Comparison of ENCODE assay signal across 24 cellular contexts in the genomic region with DNA sequence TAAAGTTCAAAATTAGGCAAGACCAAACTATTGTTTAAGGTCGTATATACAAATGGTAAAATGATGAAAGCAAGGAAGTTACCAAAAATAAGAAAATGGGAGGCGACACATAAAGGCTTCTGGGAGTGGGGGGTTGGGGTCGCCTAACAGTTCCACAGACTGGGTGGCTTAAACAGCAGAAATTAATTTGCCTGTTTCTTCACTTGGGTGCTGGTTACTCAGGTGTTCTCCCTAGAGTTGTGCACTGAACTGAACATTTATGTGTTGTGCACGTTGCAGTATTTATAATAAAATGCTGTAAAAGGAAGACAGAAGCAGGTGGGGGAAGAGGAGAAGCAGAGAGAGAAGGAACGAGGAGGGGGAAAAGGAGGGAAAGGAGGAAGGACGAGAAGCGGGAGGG. TPM values are rescaled to one million over a fixed set of nuclear protein-coding genes. Genes with fewer than 3 reads are reported as not detected.
DNase-seq lines count a peak whose midpoint lies in the region; ATAC-seq and TF ChIP-seq lines count a peak whose summit lies in the region.
"Had no signal": no experiment of that assay in that cellular context is flagged by ENCODE, and none has a peak within 500 bp of the region (broad histone marks: within the 10 kb centered on the region; RNA-seq: fewer than 3 reads in every experiment).

No MANE protein-coding gene starts in this region.

- no peaks in the 10 kb centered on the region for H3K36me3 Mint-ChIP-seq in mesothelial cell of epicardium
- H3K36me3 Mint-ChIP-seq: CD8-positive, alpha-beta T cell had no signal

- H3K36me3 ChIP-seq in BLaER1 treated with 17β-estradiol and CSF1 and Interleukin-3, amounts not matched to agents 10 nM and 100 nM, result no peaks in the 10 kb centered on the region
- H3K36me3 ChIP-seq in RWPE2 (ENCODE audit: low read depth), result no peaks in the 10 kb centered on the region
- H3K36me3 ChIP-seq: BE2C had no signal

- H3K4me2 ChIP-seq in BLaER1 treated with 17β-estradiol and CSF1 and Interleukin-3, amounts not matched to agents 10 nM and 100 nM, result peak overlapping the region; percentile 27 to 78 (median 39); a peak in 21 of 22 replicates

- peak overlapping the region; percentile 71 for H3K27ac Mint-ChIP-seq in mesothelial cell of epicardium
- H3K27ac Mint-ChIP-seq: CD8-positive, alpha-beta T cell had no signal

- peaks cover 11 to 45% (median 20%) of the 10 kb centered on the region in 10 experiments for H3K4me1 ChIP-seq in BLaER1 treated with 17β-estradiol and CSF1 and Interleukin-3, amounts not matched to agents 10 nM and 100 nM
- H3K4me1 ChIP-seq in RWPE2 (ENCODE audit: insufficient read depth, poor library complexity, severe bottlenecking), result no peaks in the 10 kb centered on the region
- H3K4me1 ChIP-seq: BE2C had no signal

- H3K4me3 Mint-ChIP-seq in mesothelial cell of epicardium, result no peak overlapping the region
- H3K4me3 Mint-ChIP-seq: CD8-positive, alpha-beta T cell had no signal

- TF ChIP-seq CTCF in HL-60 (IDR thresholded peaks at IDR 0.05; ENCODE audit: insufficient read depth, low read length) (no peak), RWPE2 (IDR thresholded peaks at IDR 0.05; ENCODE audit: poor library complexity, severe bottlenecking) (no peak), mesothelial cell of epicardium (IDR thresholded peaks at IDR 0.05; ENCODE audit: unreplicated experiment) (no peak)

- no peak overlapping the region for H3K9ac ChIP-seq in BLaER1 treated with 17β-estradiol and CSF1 and Interleukin-3, amounts not matched to agents 10 nM and 100 nM

- H3K27me3 ChIP-seq in BLaER1 treated with 17β-estradiol and CSF1 and Interleukin-3, amounts not matched to agents 10 nM and 100 nM, result no peaks in the 10 kb centered on the region
- no peaks in the 10 kb centered on the region for H3K27me3 ChIP-seq in HL-60 (ENCODE audit: insufficient read depth, poor library complexity, severe bottlenecking)
- H3K27me3 ChIP-seq in RWPE2 (ENCODE audit: insufficient read depth, poor library complexity, severe bottlenecking), result no peaks in the 10 kb centered on the region
- H3K27me3 ChIP-seq: BE2C had no signal

- DNase-seq in HL-60 (ENCODE audit: low read depth in 1 of 2, low spot score in 1 of 2) (no peak), RWPE2 (ENCODE audit: low spot score) (peak; percentile 6), mesothelial cell of epicardium (ENCODE audit: low spot score in 2 of 2, unreplicated experiment in 2 of 2) (no peak), C1 segment of cervical spinal cord (lab: John Stamatoyannopoulos, UW) (no peak)
- DNase-seq: BE2C; DMS153; Kasumi-1; NCI-H1417 treated with DMSO at 0.1 percent for 48 hours; NCI-H187; NCI-H446 treated with DMSO at 0.1 percent for 48 hours; NCI-H526 treated with DMSO at 0.1 percent for 48 hours; NK-92 treated with Interleukin-12 subunit alpha and Interleukin-12 subunit beta, amount 100 ng/mL, for 24 hours; OCI-M1; Right ventricle myocardium superior had no signal

- H3K27ac ChIP-seq in BLaER1 treated with 17β-estradiol and CSF1 and Interleukin-3, amounts not matched to agents 10 nM and 100 nM, result peak overlapping the region in 5 of 11 experiments; percentile 18 to 58 (median 49); a peak in 7 of 22 replicates
- H3K27ac ChIP-seq in HL-60 (replicated peaks) (peak overlapping the region; percentile 29), RWPE2 (ENCODE audit: poor library complexity, severe bottlenecking) (no peak overlapping the region)

- peaks cover 32% of the 10 kb centered on the region for H3K4me1 Mint-ChIP-seq in mesothelial cell of epicardium

- H3K27me3 Mint-ChIP-seq in mesothelial cell of epicardium (ENCODE audit: low read depth), result no peaks in the 10 kb centered on the region

- no peaks in the 10 kb centered on the region for H4K20me1 ChIP-seq in BLaER1 treated with 17β-estradiol and CSF1 and Interleukin-3, amounts not matched to agents 10 nM and 100 nM

- ATAC-seq in RWPE2 (ENCODE audit: low read depth) (no peak), GM21717 (IDR thresholded peaks at IDR 0.05; ENCODE audit: unreplicated experiment) (no peak)
- no peak for ATAC-seq in activated CD4-positive, CD25-positive, alpha-beta regulatory T cell treated with anti-CD3 and anti-CD28 coated beads, Interleukin-2, amount 50 U/mL, for 24 hours
- ATAC-seq: CD8-positive, alpha-beta T cell had no signal

- H3K4me3 ChIP-seq in BLaER1 treated with 17β-estradiol and CSF1 and Interleukin-3, amounts not matched to agents 10 nM and 100 nM, result no peak overlapping the region
- H3K4me3 ChIP-seq in HL-60 (replicated peaks; ENCODE audit: insufficient read depth, low read length), result no peak overlapping the region
- no peak overlapping the region for H3K4me3 ChIP-seq in RWPE2 (ENCODE audit: severe bottlenecking)

- H3K9me3 ChIP-seq in BLaER1 treated with 17β-estradiol and CSF1 and Interleukin-3, amounts not matched to agents 10 nM and 100 nM (replicated peaks in 1 of 11), result peaks cover 9 to 29% (median 11%) of the 10 kb centered on the region in 11 experiments; a peak in 19 of 22 replicates
- H3K9me3 ChIP-seq in RWPE2 (ENCODE audit: severe bottlenecking), result no peaks in the 10 kb centered on the region
- H3K9me3 ChIP-seq: BE2C had no signal

- H3K9me3 Mint-ChIP-seq in mesothelial cell of epicardium, result no peaks in the 10 kb centered on the region
- H3K9me3 Mint-ChIP-seq: CD8-positive, alpha-beta T cell had no signal

RNA-seq across cellular contexts. Expression of a gene that starts 10.5 kb away (rescaled TPM):
- total RNA-seq in mesothelial cell of epicardium, result not detected in 3 replicates
- total RNA-seq: A673; CD8-positive, alpha-beta T cell; Daoy; H1; MCF 10A; Right ventricle myocardium superior; SK-MEL-5; T-helper 1 cell treated with Interleukin-12 subunit alpha and Interleukin-12 subunit beta and Interleukin-4 antibody, amounts not matched to agents 30 ng/mL and 1 ng/mL, for 36 hours had no signal

RNA-seq across cellular contexts. Expression of a gene that starts 25.0 kb away (rescaled TPM):
- 0.89 to 1.1 TPM (median 1.1 TPM) in 3 replicates for total RNA-seq in mesothelial cell of epicardium
- total RNA-seq: Daoy, SK-MEL-5 had no signal
